In genomic region chr21:45976666-45977335, GRCh38 we compare ENCODE assay signal across 20 cellular contexts. TPM values are rescaled to one million over a fixed set of nuclear protein-coding genes. Genes with fewer than 3 reads are reported as not detected.
A peak's percentile ranks its signal among the peaks of the same experiment; 100 is the strongest.
DNase-seq lines count a peak whose midpoint lies in the region; ATAC-seq and TF ChIP-seq lines count a peak whose summit lies in the region.
"Had no signal": no experiment of that assay in that cellular context is flagged by ENCODE, and none has a peak within 500 bp of the region (broad histone marks: within the 10 kb centered on the region; RNA-seq: fewer than 3 reads in every experiment).

No MANE protein-coding gene starts in this region.

- H3K4me2 ChIP-seq in hepatocyte, result peak overlapping the region; percentile 59

- H3K36me3 ChIP-seq in H7 (replicated peaks; ENCODE audit: control insufficient read depth, insufficient read depth, low read length) (no peaks in the 10 kb centered on the region), SK-N-MC (ENCODE audit: insufficient read depth, low read length) (no peaks in the 10 kb centered on the region), hepatocyte (replicated peaks; ENCODE audit: insufficient read depth, low read depth) (no peaks in the 10 kb centered on the region), prostate gland (no peaks in the 10 kb centered on the region)
- H3K36me3 ChIP-seq: cardiac muscle cell had no signal

- H3K9me2 ChIP-seq in hepatocyte (replicated peaks; ENCODE audit: insufficient read depth), result no peaks in the 10 kb centered on the region

- DNase-seq in H7 (peak; percentile 71), SK-N-MC (ENCODE audit: low read depth, low spot score) (no peak), hepatocyte (ENCODE audit: low spot score) (no peak), prostate gland (ENCODE audit: low spot score) (no peak), T-helper 9 cell (no peak), putamen (ENCODE audit: low spot score) (no peak)
- DNase-seq: activated CD4-positive, CD25-positive, alpha-beta regulatory T cell; activated CD8-positive, alpha-beta T cell treated with anti-CD3 and anti-CD28 coated beads, Interleukin-2, amount 10 ng/mL, durations not matched to agents 7 days and 5 days; activated naive CD8-positive, alpha-beta T cell treated with anti-CD3 and anti-CD28 coated beads, Interleukin-2, amount 10 ng/mL, durations not matched to agents 7 days and 5 days; CD4-positive, alpha-beta T cell; DMS79 treated with DMSO at 0.1 percent for 48 hours; effector CD8-positive, alpha-beta T cell; HFFc6; NCI-H1694 treated with DMSO at 0.1 percent for 48 hours; NK-92 treated with Interleukin-12 subunit alpha and Interleukin-12 subunit beta, amount 100 ng/mL, for 24 hours; stimulated activated CD4-positive, alpha-beta T cell treated with anti-CD3 and anti-CD28 coated beads, Interleukin-15, amount 100 ng/mL, for 24 hours had no signal

- WGBS in hepatocyte (ENCODE audit: low lambda C conversion rate, missing lambda C conversion rate), result 28% methylated on average over 5 of the region's 12 CpGs
- 57% methylated on average over 12 of the region's 12 CpGs for WGBS in prostate gland

- TF ChIP-seq CTCF in hepatocyte (IDR thresholded peaks at IDR 0.05; ENCODE audit: poor library complexity) (no peak), prostate gland (IDR thresholded peaks at IDR 0.05) (no peak)

- H3K4me1 ChIP-seq in hepatocyte (ENCODE audit: insufficient read depth) (peaks cover 62% of the 10 kb centered on the region), prostate gland (replicated peaks) (peaks cover 9% of the 10 kb centered on the region)

- H3K4me3 ChIP-seq in H7 (ENCODE audit: insufficient read depth, low read depth, low read length) (peak overlapping the region; percentile 24), SK-N-MC (0 out of 2 replicates have a peak overlapping the region, but pooled peaks have one; percentile 33), hepatocyte (no peak overlapping the region), prostate gland (no peak overlapping the region)
- H3K4me3 ChIP-seq: cardiac muscle cell had no signal

- H2AFZ ChIP-seq in hepatocyte, result no peak overlapping the region

- peaks cover 2% of the 10 kb centered on the region for H3K79me2 ChIP-seq in hepatocyte

- ATAC-seq in GM21619 (IDR thresholded peaks at IDR 0.05; ENCODE audit: unreplicated experiment) (no peak), HG02938 (IDR thresholded peaks at IDR 0.05; ENCODE audit: unreplicated experiment) (no peak)
- ATAC-seq: activated CD8-positive, alpha-beta T cell treated with anti-CD3 and anti-CD28 coated beads, Interleukin-2, amount 10 ng/mL, durations not matched to agents 7 days and 5 days; natural killer cell treated with Interleukin-12 subunit alpha and Interleukin-12 subunit beta and Interleukin-15 and Interleukin-18, amount 100 ng/mL, for 72 hours had no signal

- H3K27me3 ChIP-seq in H7 (ENCODE audit: control insufficient read depth, insufficient read depth, low read length) (peaks cover 17% of the 10 kb centered on the region), hepatocyte (peaks cover 9% of the 10 kb centered on the region), prostate gland (replicated peaks; ENCODE audit: insufficient read depth) (no peaks in the 10 kb centered on the region)

- no peak for TF ChIP-seq POLR2A in prostate gland (IDR thresholded peaks at IDR 0.05)

- H3K27ac ChIP-seq in SK-N-MC (no peak overlapping the region), hepatocyte (peak overlapping the region; percentile 88), prostate gland (peak overlapping the region; percentile 53 to 69)
- H3K27ac ChIP-seq: cardiac muscle cell had no signal

- no peak overlapping the region for H3K9ac ChIP-seq in SK-N-MC (ENCODE audit: insufficient read length)

- intact Hi-C loops in prostate gland (cut with DNase I), result loop anchor here (10.0 kb wide), 1 partner anchor 348 kb away; the partner anchor contains the start of genes C21orf58 and PCNT

- H3K9me3 ChIP-seq in SK-N-MC (ENCODE audit: low read depth, low read length) (no peaks in the 10 kb centered on the region), hepatocyte (ENCODE audit: low read depth) (no peaks in the 10 kb centered on the region), prostate gland (no peaks in the 10 kb centered on the region)

- no peaks in the 10 kb centered on the region for H4K20me1 ChIP-seq in hepatocyte (ENCODE audit: insufficient read depth, poor library complexity, severe bottlenecking)

RNA-seq across cellular contexts. Expression of gene COL6A1, which starts 4.8 kb away (rescaled TPM):
- total RNA-seq in H7 (2014; rRNA removed; shearing (Covaris generic)), result 243 and 283 TPM in 2 replicates
- total RNA-seq in hepatocyte, result 193 and 296 TPM in 2 replicates
- 592 and 616 TPM in 2 replicates for polyA plus RNA-seq in hepatocyte
- total RNA-seq in prostate gland, result 100 to 1,000 TPM; 163 to 265 TPM
- total RNA-seq: natural killer cell treated with Interleukin-12 subunit alpha and Interleukin-12 subunit beta and Interleukin-15 and Interleukin-18, amount 100 ng/mL, for 72 hours had no signal

Comparison
In these comparisons a context has a peak if more than half of its experiments do, and no peak if none do; other contexts are left out.
1. H3K4me3 ChIP-seq: peak in H7 (single experiment) and SK-N-MC (single experiment); none in hepatocyte (single experiment) and prostate gland (0 of 2).